Comparison of ENCODE assay signal across 18 cellular contexts in the genomic region with DNA sequence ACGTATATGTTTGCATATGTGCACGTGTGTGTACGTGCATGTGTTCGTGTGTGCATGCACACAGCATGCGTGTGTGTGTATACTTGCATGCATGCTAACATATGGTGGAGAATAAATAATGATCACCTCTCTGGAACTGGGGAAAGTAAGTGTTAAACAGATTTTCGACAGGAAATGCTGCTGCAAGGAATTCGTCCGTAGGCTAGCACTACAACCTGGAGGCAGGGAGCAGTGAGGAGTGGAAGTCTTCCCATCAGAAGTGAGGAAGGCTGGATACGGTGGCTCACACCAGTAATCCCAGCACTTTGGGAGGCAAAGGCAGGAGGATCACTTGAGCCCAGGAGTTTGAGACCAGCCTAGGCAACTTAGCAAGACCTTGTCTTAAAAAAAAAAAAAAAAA. TPM values are rescaled to one million over a fixed set of nuclear protein-coding genes. Genes with fewer than 3 reads are reported as not detected.
"Had no signal": no experiment of that assay in that cellular context is flagged by ENCODE, and none has a peak within 500 bp of the region (broad histone marks: within the 10 kb centered on the region; RNA-seq: fewer than 3 reads in every experiment).

No MANE protein-coding gene starts in this region.

- H3K27me3 ChIP-seq: body of pancreas, heart right ventricle, pancreas, testis had no signal

- H3K27me3 Mint-ChIP-seq: activated CD4-positive, alpha-beta T cell treated with anti-CD3 and anti-CD28 coated beads, Interleukin-2, amount 10 ng/mL, durations not matched to agents 7 days and 5 days; activated naive CD4-positive, alpha-beta T cell treated with anti-CD3 and anti-CD28 coated beads, Interleukin-2, amount 50 U/mL, for 24 hours had no signal

- H3K9me3 ChIP-seq: body of pancreas, heart right ventricle, left ventricle myocardium inferior, pancreas, testis had no signal

- H3K36me3 ChIP-seq: left ventricle myocardium inferior, pancreas had no signal

- H3K9me3 Mint-ChIP-seq: activated B cell treated with CpG ODN at 0.5 μM for 24 hours; activated CD4-positive, alpha-beta T cell treated with anti-CD3 and anti-CD28 coated beads, Interleukin-2, amount 10 ng/mL, durations not matched to agents 7 days and 5 days; activated naive CD4-positive, alpha-beta T cell treated with anti-CD3 and anti-CD28 coated beads, Interleukin-2, amount 50 U/mL, for 24 hours had no signal

- H3K4me3 ChIP-seq: body of pancreas, heart right ventricle, left ventricle myocardium inferior, pancreas, testis had no signal

- H3K27ac Mint-ChIP-seq: activated B cell treated with CpG ODN at 0.5 μM for 24 hours; activated CD4-positive, alpha-beta T cell treated with anti-CD3 and anti-CD28 coated beads, Interleukin-2, amount 10 ng/mL, durations not matched to agents 7 days and 5 days; activated naive CD4-positive, alpha-beta T cell treated with anti-CD3 and anti-CD28 coated beads, Interleukin-2, amount 50 U/mL, for 24 hours had no signal

- H3K4me3 Mint-ChIP-seq: activated B cell treated with CpG ODN at 0.5 μM for 24 hours; activated CD4-positive, alpha-beta T cell treated with anti-CD3 and anti-CD28 coated beads, Interleukin-2, amount 10 ng/mL, durations not matched to agents 7 days and 5 days; activated naive CD4-positive, alpha-beta T cell treated with anti-CD3 and anti-CD28 coated beads, Interleukin-2, amount 50 U/mL, for 24 hours had no signal

- DNase-seq: activated B cell treated with CpG ODN at 0.5 μM for 24 hours; activated CD4-positive, alpha-beta T cell treated with anti-CD3 and anti-CD28 coated beads, Interleukin-2, amount 10 ng/mL, durations not matched to agents 7 days and 5 days; activated CD8-positive, alpha-beta memory T cell treated with anti-CD3 and anti-CD28 coated beads for 24 hours; amniotic stem cell; heart right ventricle; left ventricle myocardium inferior; nephron progenitor cell; stimulated activated CD4-positive, alpha-beta T cell treated with anti-CD3 and anti-CD28 coated beads, Interleukin-4, amount 100 ng/mL, for 1 hour; stimulated activated CD8-positive, alpha-beta memory T cell treated with anti-CD3 and anti-CD28 coated beads, Interleukin-4, amount 100 ng/mL, for 48 hours; stimulated activated naive CD8-positive, alpha-beta T cell treated with anti-CD3 and anti-CD28 coated beads, Interleukin-15, Interleukin-2, amounts not matched to agents 100 U/mL and 50 U/mL, for 24 hours; T-helper 2 cell; testis had no signal

- H3K36me3 Mint-ChIP-seq: activated naive CD4-positive, alpha-beta T cell treated with anti-CD3 and anti-CD28 coated beads, Interleukin-2, amount 50 U/mL, for 24 hours had no signal

- H3K27ac ChIP-seq: left ventricle myocardium inferior, testis had no signal

RNA-seq across cellular contexts. Expression of a gene that starts 39.1 kb away (rescaled TPM):
- total RNA-seq: body of pancreas, cerebellum, frontal cortex, renal cortical epithelial cell had no signal

RNA-seq across cellular contexts. Expression of a gene that starts 55.3 kb away (rescaled TPM):
- total RNA-seq: activated B cell treated with CpG ODN at 0.5 μM for 24 hours had no signal
